35 cellular contexts compared by ENCODE assay signal in genomic region chr21:44615466-44615865, GRCh38. TPM values are rescaled to one million over a fixed set of nuclear protein-coding genes. Genes with fewer than 3 reads are reported as not detected.
"Had no signal": no experiment of that assay in that cellular context is flagged by ENCODE, and none has a peak within 500 bp of the region (broad histone marks: within the 10 kb centered on the region; RNA-seq: fewer than 3 reads in every experiment).

No MANE protein-coding gene starts in this region.

- DNase-seq: activated B cell treated with CpG ODN at 0.5 μM for 24 hours; activated CD4-positive, alpha-beta T cell treated with anti-CD3 and anti-CD28 coated beads for 48 hours; activated CD4-positive, alpha-beta T cell treated with anti-CD3 and anti-CD28 coated beads, Interleukin-2, amount 50 U/mL, for 1 hour; activated CD4-positive, alpha-beta T cell treated with anti-CD3 and anti-CD28 coated beads, Interleukin-2, amount 50 U/mL, for 48 hours; activated CD8-positive, alpha-beta memory T cell treated with anti-CD3 and anti-CD28 coated beads for 24 hours; activated CD8-positive, alpha-beta T cell treated with anti-CD3 and anti-CD28 coated beads for 36 hours; activated effector memory CD4-positive, alpha-beta T cell treated with Interleukin-2 at 50 U/mL for 16 hours; activated gamma-delta T cell treated with Interleukin-2 at 50 U/mL for 16 hours; activated naive CD4-positive, alpha-beta T cell treated with anti-CD3 and anti-CD28 coated beads, Interleukin-2, amount 50 U/mL, for 16 hours; activated naive CD4-positive, alpha-beta T cell treated with Interleukin-2 at 50 U/mL for 16 hours; activated naive CD8-positive, alpha-beta T cell treated with anti-CD3 and anti-CD28 coated beads for 36 hours; activated T-cell treated with anti-CD3 and anti-CD28 coated beads, Interleukin-2, amount 50 U/mL, for 4 hours; dermis blood vessel endothelial cell; effector CD4-positive, alpha-beta T cell; effector memory CD8-positive, alpha-beta T cell; erythroblast; foreskin melanocyte; heart right ventricle; T1000; WERI-Rb-1 had no signal

- H3K4me2 ChIP-seq: hepatocyte had no signal

- H3K4me1 ChIP-seq: ascending aorta, breast epithelium, esophagus muscularis mucosa, gastroesophageal sphincter had no signal

- H3K4me1 Mint-ChIP-seq: brain had no signal

- H3K9me3 ChIP-seq: ascending aorta had no signal

- H3K36me3 ChIP-seq: ascending aorta, breast epithelium, cardiac muscle cell, esophagus muscularis mucosa, gastroesophageal sphincter, heart right ventricle, WERI-Rb-1 had no signal

- H3K4me3 Mint-ChIP-seq: activated B cell treated with CpG ODN at 0.5 μM for 24 hours; activated CD8-positive, alpha-beta T cell treated with anti-CD3 and anti-CD28 coated beads for 36 hours; activated naive CD8-positive, alpha-beta T cell treated with anti-CD3 and anti-CD28 coated beads for 36 hours; activated T-cell treated with anti-CD3 and anti-CD28 coated beads, Interleukin-2, amount 50 U/mL, for 4 hours; activated T-helper 17 cell treated with anti-CD3 and anti-CD28 coated beads, Interleukin-2, amount 50 U/mL, for 72 hours; brain; central memory CD8-positive, alpha-beta T cell; T-helper 1 cell treated with Interleukin-12 subunit alpha and Interleukin-12 subunit beta and Interleukin-4 antibody, amounts not matched to agents 30 μg/mL and 1 μg/mL, for 36 hours; T-helper 2 cell treated with Interferon-gamma antibody and Interleukin-4, amounts not matched to agents 5 μg/mL and 100 μg/mL, for 36 hours had no signal

- H3K4me3 ChIP-seq: ascending aorta, breast epithelium, cardiac muscle cell, coronary artery, esophagus muscularis mucosa, gastroesophageal sphincter, heart right ventricle, hepatocyte had no signal

- ATAC-seq: activated CD4-positive, CD25-positive, alpha-beta regulatory T cell treated with anti-CD3 and anti-CD28 coated beads, Interleukin-2, amount 50 U/mL, for 24 hours; activated CD8-positive, alpha-beta T cell treated with anti-CD3 and anti-CD28 coated beads for 36 hours; activated T-cell treated with anti-CD3 and anti-CD28 coated beads, Interleukin-2, amount 50 U/mL, for 4 hours; activated T-helper 17 cell treated with anti-CD3 and anti-CD28 coated beads, Interleukin-2, amount 50 U/mL, for 72 hours; effector memory CD8-positive, alpha-beta T cell; gastroesophageal sphincter; heart right ventricle had no signal

- H3K36me3 Mint-ChIP-seq: brain had no signal

- H3K27me3 Mint-ChIP-seq: activated CD8-positive, alpha-beta T cell treated with anti-CD3 and anti-CD28 coated beads for 36 hours; activated naive CD8-positive, alpha-beta T cell treated with anti-CD3 and anti-CD28 coated beads for 36 hours; activated T-helper 17 cell treated with anti-CD3 and anti-CD28 coated beads, Interleukin-2, amount 50 U/mL, for 72 hours; central memory CD8-positive, alpha-beta T cell; effector memory CD8-positive, alpha-beta T cell had no signal

- H3K27ac Mint-ChIP-seq: activated B cell treated with CpG ODN at 0.5 μM for 24 hours; activated CD8-positive, alpha-beta T cell treated with anti-CD3 and anti-CD28 coated beads for 36 hours; activated naive CD8-positive, alpha-beta T cell treated with anti-CD3 and anti-CD28 coated beads for 36 hours; brain; T-helper 1 cell treated with Interleukin-12 subunit alpha and Interleukin-12 subunit beta and Interleukin-4 antibody, amounts not matched to agents 30 μg/mL and 1 μg/mL, for 36 hours had no signal

- H3K27me3 ChIP-seq: ascending aorta, cardiac muscle cell, hepatocyte had no signal

- H2AFZ ChIP-seq: hepatocyte had no signal

- H3K27ac ChIP-seq: ascending aorta, breast epithelium, cardiac muscle cell, coronary artery, esophagus muscularis mucosa, gastroesophageal sphincter, heart right ventricle, hepatocyte, WERI-Rb-1 had no signal

RNA-seq across cellular contexts. Expression of gene KRTAP10-8, which starts 3.6 kb away (rescaled TPM):
- total RNA-seq: activated B cell treated with CpG ODN at 0.5 μM for 24 hours; activated CD8-positive, alpha-beta T cell treated with anti-CD3 and anti-CD28 coated beads for 36 hours; activated naive CD8-positive, alpha-beta T cell treated with anti-CD3 and anti-CD28 coated beads for 36 hours; activated T-cell treated with anti-CD3 and anti-CD28 coated beads, Interleukin-2, amount 50 U/mL, for 4 hours; activated T-helper 17 cell treated with anti-CD3 and anti-CD28 coated beads, Interleukin-2, amount 50 U/mL, for 72 hours; ascending aorta; breast epithelium; cardiac muscle cell; cerebellum; dermis blood vessel endothelial cell; esophagus muscularis mucosa; gastroesophageal sphincter; glomerular endothelial cell; heart right ventricle; hepatocyte had no signal
- polyA plus RNA-seq: cardiac muscle cell, heart right ventricle, hepatocyte had no signal

RNA-seq across cellular contexts. Expression of gene KRTAP10-9, which starts 11.4 kb away (rescaled TPM):
- total RNA-seq: activated B cell treated with CpG ODN at 0.5 μM for 24 hours; activated CD8-positive, alpha-beta T cell treated with anti-CD3 and anti-CD28 coated beads for 36 hours; activated naive CD8-positive, alpha-beta T cell treated with anti-CD3 and anti-CD28 coated beads for 36 hours; activated T-cell treated with anti-CD3 and anti-CD28 coated beads, Interleukin-2, amount 50 U/mL, for 4 hours; activated T-helper 17 cell treated with anti-CD3 and anti-CD28 coated beads, Interleukin-2, amount 50 U/mL, for 72 hours; ascending aorta; breast epithelium; cardiac muscle cell; cerebellum; dermis blood vessel endothelial cell; esophagus muscularis mucosa; gastroesophageal sphincter; glomerular endothelial cell; heart right ventricle; hepatocyte had no signal
- polyA plus RNA-seq: cardiac muscle cell, heart right ventricle, hepatocyte had no signal

RNA-seq across cellular contexts. Expression of gene KRTAP10-7, which starts 15.1 kb away (rescaled TPM):
- total RNA-seq: activated B cell treated with CpG ODN at 0.5 μM for 24 hours; activated CD8-positive, alpha-beta T cell treated with anti-CD3 and anti-CD28 coated beads for 36 hours; activated naive CD8-positive, alpha-beta T cell treated with anti-CD3 and anti-CD28 coated beads for 36 hours; activated T-cell treated with anti-CD3 and anti-CD28 coated beads, Interleukin-2, amount 50 U/mL, for 4 hours; activated T-helper 17 cell treated with anti-CD3 and anti-CD28 coated beads, Interleukin-2, amount 50 U/mL, for 72 hours; ascending aorta; breast epithelium; cardiac muscle cell; cerebellum; dermis blood vessel endothelial cell; esophagus muscularis mucosa; gastroesophageal sphincter; glomerular endothelial cell; heart right ventricle; hepatocyte had no signal
- polyA plus RNA-seq: cardiac muscle cell, heart right ventricle, hepatocyte had no signal

RNA-seq across cellular contexts. Expression of gene KRTAP10-10, which starts 21.7 kb away (rescaled TPM):
- total RNA-seq: activated B cell treated with CpG ODN at 0.5 μM for 24 hours; activated CD8-positive, alpha-beta T cell treated with anti-CD3 and anti-CD28 coated beads for 36 hours; activated naive CD8-positive, alpha-beta T cell treated with anti-CD3 and anti-CD28 coated beads for 36 hours; activated T-cell treated with anti-CD3 and anti-CD28 coated beads, Interleukin-2, amount 50 U/mL, for 4 hours; activated T-helper 17 cell treated with anti-CD3 and anti-CD28 coated beads, Interleukin-2, amount 50 U/mL, for 72 hours; ascending aorta; breast epithelium; cardiac muscle cell; cerebellum; dermis blood vessel endothelial cell; esophagus muscularis mucosa; gastroesophageal sphincter; glomerular endothelial cell; heart right ventricle; hepatocyte had no signal
- polyA plus RNA-seq: cardiac muscle cell, heart right ventricle, hepatocyte had no signal

RNA-seq across cellular contexts. Expression of gene KRTAP10-6, which starts 23.2 kb away (rescaled TPM):
- total RNA-seq: activated B cell treated with CpG ODN at 0.5 μM for 24 hours; activated CD8-positive, alpha-beta T cell treated with anti-CD3 and anti-CD28 coated beads for 36 hours; activated naive CD8-positive, alpha-beta T cell treated with anti-CD3 and anti-CD28 coated beads for 36 hours; activated T-cell treated with anti-CD3 and anti-CD28 coated beads, Interleukin-2, amount 50 U/mL, for 4 hours; activated T-helper 17 cell treated with anti-CD3 and anti-CD28 coated beads, Interleukin-2, amount 50 U/mL, for 72 hours; ascending aorta; breast epithelium; cardiac muscle cell; cerebellum; dermis blood vessel endothelial cell; esophagus muscularis mucosa; gastroesophageal sphincter; glomerular endothelial cell; heart right ventricle; hepatocyte had no signal
- polyA plus RNA-seq: heart right ventricle, hepatocyte had no signal
